Comparison of ENCODE assay signal across 8 cellular contexts in the genomic region with DNA sequence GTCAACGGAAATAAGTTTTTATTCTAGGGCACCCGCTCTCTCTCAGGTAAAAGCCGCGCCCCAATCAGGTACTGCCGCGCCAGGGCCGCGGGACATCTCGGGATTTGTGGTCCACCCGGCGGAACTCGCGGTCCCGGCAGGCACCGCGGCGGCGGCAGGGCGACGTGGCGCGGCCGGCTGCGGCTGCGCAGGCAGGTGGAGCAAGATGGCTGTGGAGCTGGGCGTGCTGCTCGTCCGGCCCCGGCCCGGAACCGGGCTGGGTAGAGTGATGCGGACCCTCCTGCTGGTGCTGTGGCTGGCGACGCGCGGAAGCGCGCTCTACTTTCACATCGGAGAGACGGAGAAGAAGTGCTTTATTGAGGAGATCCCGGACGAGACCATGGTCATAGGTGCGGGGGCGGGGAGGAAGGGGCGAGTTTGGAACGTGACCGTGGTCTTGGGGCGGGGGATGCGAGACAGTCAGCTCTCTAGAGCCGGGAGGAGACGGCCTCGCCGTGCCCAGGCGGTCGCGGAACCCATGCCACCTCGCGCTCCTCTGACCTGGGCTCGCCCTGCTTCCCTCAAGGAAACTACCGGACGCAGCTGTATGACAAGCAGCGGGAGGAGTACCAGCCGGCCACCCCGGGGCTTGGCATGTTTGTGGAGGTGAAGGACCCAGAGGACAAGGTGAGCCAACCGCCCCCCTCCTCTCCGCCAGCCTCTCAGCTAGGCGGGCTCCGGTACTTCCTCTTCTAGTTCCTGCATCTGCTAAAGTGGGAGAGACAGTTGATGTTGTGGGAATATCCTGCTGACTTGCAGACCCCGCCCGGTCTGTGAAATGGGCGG. TPM values are rescaled to one million over a fixed set of nuclear protein-coding genes. Genes with fewer than 3 reads are reported as not detected.
DNase-seq lines count a peak whose midpoint lies in the region; ATAC-seq and TF ChIP-seq lines count a peak whose summit lies in the region.

Gene TMED9, plus strand, starts transcription at position 194 of the 825 bp plus-strand sequence. Its CDS starts 12 bp downstream, at position 206.

- peak in 1 of 2 donors; percentile 81 for TF ChIP-seq POLR2A in vagina (IDR thresholded peaks at IDR 0.05)

- DNase-seq in GM13977 (ENCODE audit: low spot score) = peak; percentile 92
- DNase-seq in NCI-H1105 treated with DMSO at 0.1 percent for 48 hours (lab: John Stamatoyannopoulos, UW) = peak; percentile 63
- DNase-seq in T1000 (lab: John Stamatoyannopoulos, UW) = peak; percentile 75
- peak; percentile 32 for DNase-seq in astrocyte of the cerebellum (ENCODE audit: low read depth)
- peak; percentile 90 for DNase-seq in hepatic stellate cell (ENCODE audit: low spot score)
- peak; percentile 70 for DNase-seq in renal cortical epithelial cell (ENCODE audit: low read depth)
- no peak for DNase-seq in vagina (ENCODE audit: extremely low spot score in 2 of 2)

- H3K36me3 ChIP-seq in vagina = peaks cover 3 to 37% of the 10 kb centered on the region in 2 donors

- peak within 1 kb of the TSS; percentile 71 for H3K27ac ChIP-seq in vagina

- intact Hi-C loops in vagina (cut with DNase I) = no loop called here

- H3K9me3 ChIP-seq in vagina = no peaks in the 10 kb centered on the region

- H3K4me1 ChIP-seq in vagina = peaks cover 30% of the 10 kb centered on the region

- no peaks in the 10 kb centered on the region for H3K27me3 ChIP-seq in vagina

- in situ Hi-C loops in GM13977 (cut with MboI; ENCODE audit: low pct_unique_long_range_greater_than_20kb, low sequenced_read_pairs, unreplicated experiment) = no loop called here
- in situ Hi-C loops in astrocyte of the cerebellum (cut with HindIII; ENCODE audit: low sequenced_read_pairs) = no loop called here

- H3K4me3 ChIP-seq in astrocyte of the cerebellum (ENCODE audit: low read depth, low read length) = peak within 1 kb of the TSS; percentile 94
- H3K4me3 ChIP-seq in vagina = peak within 1 kb of the TSS; percentile 81 to 97

- TF ChIP-seq CTCF in GM13977 (IDR thresholded peaks at IDR 0.05; ENCODE audit: extremely low read depth, insufficient read depth, missing control alignments) (peak; percentile 4), astrocyte of the cerebellum (IDR thresholded peaks at IDR 0.05; ENCODE audit: low read depth, low read length, missing control alignments) (no peak), vagina (IDR thresholded peaks at IDR 0.05) (peak in 1 of 3 experiments; percentile 13)

- peak; percentile 90 for ATAC-seq in HG02623 (IDR thresholded peaks at IDR 0.05; ENCODE audit: unreplicated experiment)

RNA-seq across cellular contexts. Expression of gene TMED9, which starts in this region (rescaled TPM):
- total RNA-seq in renal cortical epithelial cell (168 and 181 TPM in 2 replicates), vagina (83.7 TPM)

Comparison
In these comparisons a context has a peak if more than half of its experiments do, and no peak if none do; other contexts are left out.
1. DNase-seq: peak in GM13977 (single experiment), NCI-H1105 treated with DMSO at 0.1 percent for 48 hours (single experiment), T1000 (single experiment), astrocyte of the cerebellum (single experiment), hepatic stellate cell (single experiment) and renal cortical epithelial cell (single experiment); none in vagina (0 of 2).